Comparison of ENCODE assay signal across 21 cellular contexts in genomic region chr17:79617740-79618382, GRCh38. TPM values are rescaled to one million over a fixed set of nuclear protein-coding genes. Genes with fewer than 3 reads are reported as not detected.
A peak's percentile ranks its signal among the peaks of the same experiment; 100 is the strongest.
DNase-seq lines count a peak whose midpoint lies in the region; ATAC-seq, FAIRE-seq and TF ChIP-seq lines count a peak whose summit lies in the region.
"Had no signal": no experiment of that assay in that cellular context is flagged by ENCODE, and none has a peak within 500 bp of the region (broad histone marks: within the 10 kb centered on the region; RNA-seq: fewer than 3 reads in every experiment).

No MANE protein-coding gene starts in this region.

- 0 out of 2 replicates have a peak, but pooled peaks cover 3% of the 10 kb centered on the region for H3K23me2 ChIP-seq in H1 (ENCODE audit: low read depth, low read length)

- no peaks in the 10 kb centered on the region for H3K9me2 ChIP-seq in neural cell (ENCODE audit: insufficient read depth, low read length)

- ATAC-seq in heart left ventricle (no peak), heart right ventricle (no peak)
- ATAC-seq: activated T-cell treated with anti-CD3 and anti-CD28 coated beads, Interleukin-2, amount 50 U/mL, for 72 hours had no signal

- peak in 3 of 5 donors; percentile 12 to 37 (median 16) for DNase-seq in heart left ventricle
- no peak for DNase-seq in heart right ventricle
- DNase-seq in H1 (ENCODE audit: low read depth in 1 of 2, low spot score in 2 of 2) = no peak
- DNase-seq in type B pancreatic cell (ENCODE audit: extremely low spot score, unreplicated experiment) = peak; percentile 60
- DNase-seq in DMS114 treated with DMSO at 0.1 percent for 48 hours (lab: John Stamatoyannopoulos, UW; ENCODE audit: unreplicated experiment) = no peak
- no peak for DNase-seq in kidney glomerular epithelial cell (lab: John Stamatoyannopoulos, UW)
- DNase-seq in NCI-H1092 treated with DMSO at 0.1 percent for 48 hours (lab: John Stamatoyannopoulos, UW) = no peak
- DNase-seq: activated CD8-positive, alpha-beta memory T cell treated with anti-CD3 and anti-CD28 coated beads for 24 hours; activated T-cell treated with anti-CD3 and anti-CD28 coated beads, Interleukin-2, amount 50 U/mL, for 72 hours; C1 segment of cervical spinal cord; EL; HCEC 1CT; naive B cell; NCI-H2029; NCI-H510A; stimulated activated CD4-positive, alpha-beta T cell treated with anti-CD3 and anti-CD28 coated beads, Interleukin-15, amount 100 ng/mL, for 24 hours; substantia nigra had no signal

- no peak overlapping the region for H3K4me3 Mint-ChIP-seq in type B pancreatic cell
- H3K4me3 Mint-ChIP-seq: activated T-cell treated with anti-CD3 and anti-CD28 coated beads, Interleukin-2, amount 50 U/mL, for 72 hours; dendritic cell treated with granulocyte-macrophage colony-stimulating factor and Interleukin-4, amounts not matched to agents 40 ng/mL and 50 ng/mL, for 4 days had no signal

- H3K27me3 Mint-ChIP-seq in type B pancreatic cell = peaks cover 68% of the 10 kb centered on the region

- peaks cover 3 to 73% (median 24%) of the 10 kb centered on the region in 9 donors for H3K27me3 ChIP-seq in heart left ventricle
- peaks cover 0 to 86% (median 68%) of the 10 kb centered on the region in 7 donors for H3K27me3 ChIP-seq in heart right ventricle
- H3K27me3 ChIP-seq in H1 (replicated peaks in 1 of 4; ENCODE audit: control insufficient read depth in 3 of 4, extremely low read depth in 1 of 4, insufficient read depth in 3 of 4, low read length in 3 of 4) = peaks cover 0 to 6% (median 0%) of the 10 kb centered on the region in 4 experiments; a peak in 1 of 7 replicates
- H3K27me3 ChIP-seq in neural cell (ENCODE audit: insufficient read depth, low read depth, low read length) = no peaks in the 10 kb centered on the region

- H3K4me2 ChIP-seq in H1 (ENCODE audit: insufficient read depth in 1 of 2, low read depth in 2 of 2, low read length in 2 of 2) = no peak overlapping the region
- no peak overlapping the region for H3K4me2 ChIP-seq in neural cell (ENCODE audit: low read length)

- no peak overlapping the region for H2BK12ac ChIP-seq in H1 (ENCODE audit: low read depth, low read length)

- H3K36me3 ChIP-seq in heart left ventricle = no peaks in the 10 kb centered on the region
- H3K36me3 ChIP-seq in heart right ventricle = no peaks in the 10 kb centered on the region
- H3K36me3 ChIP-seq in H1 (ENCODE audit: control insufficient read depth in 2 of 4, insufficient read depth in 4 of 4, low read length in 3 of 4) = no peaks in the 10 kb centered on the region
- no peaks in the 10 kb centered on the region for H3K36me3 ChIP-seq in neural cell (ENCODE audit: insufficient read depth, low read length)
- H3K36me3 ChIP-seq: breast epithelium had no signal

- H3K4me3 ChIP-seq in heart left ventricle = no peak overlapping the region
- H3K4me3 ChIP-seq in heart right ventricle = no peak overlapping the region
- H3K4me3 ChIP-seq in H1 (ENCODE audit: extremely low read depth in 1 of 4, insufficient read depth in 2 of 4, low read depth in 3 of 4, low read length in 4 of 4) = no peak overlapping the region
- H3K4me3 ChIP-seq in neural cell (ENCODE audit: low read length) = peak overlapping the region; percentile 30

- no peak overlapping the region for H2AK5ac ChIP-seq in H1 (ENCODE audit: low read depth, low read length)

- CTCF ChIA-PET in H1 (lab: Charles Lee; ENCODE audit: partially characterized antibody) = interaction anchor here (0.7 to 1.3 kb wide), 4 partner anchors 15 to 180 kb away, joined by 3 to 5 read pairs (median 3); no protein-coding TSS in a partner anchor

- no peak overlapping the region for H2BK15ac ChIP-seq in H1 (ENCODE audit: low read length)

- POLR2A ChIA-PET in H1 (lab: Charles Lee; ENCODE audit: partially characterized antibody) = no interaction called here

- TF ChIP-seq POLR2A in heart left ventricle (IDR thresholded peaks at IDR 0.05) (no peak), H1 (IDR thresholded peaks at IDR 0.05; ENCODE audit: control extremely low read depth in 1 of 2, low read depth in 2 of 2, low read length in 2 of 2) (no peak)

- H2AFZ ChIP-seq in H1 (ENCODE audit: low read length) = no peak overlapping the region
- no peak overlapping the region for H2AFZ ChIP-seq in neural cell (ENCODE audit: low read depth, low read length)

- H2BK120ac ChIP-seq in H1 (replicated peaks; ENCODE audit: low read depth, low read length) = no peak overlapping the region

- intact Hi-C loops in heart left ventricle (cut with DNase I) (no loop called here), heart right ventricle (cut with DNase I) (no loop called here)

- no peak for TF ChIP-seq RAD21 in H1 (IDR thresholded peaks at IDR 0.05 in 1 of 2, conservative IDR thresholded peaks at IDR 0.05 in 1 of 2; ENCODE audit: low read depth in 2 of 2, low read length in 2 of 2)
- TF ChIP-seq RAD21 in neural cell (conservative IDR thresholded peaks at IDR 0.05) = no peak

- peaks cover 2 to 6% of the 10 kb centered on the region in 2 experiments for H4K20me1 ChIP-seq in H1 (replicated peaks in 1 of 2; ENCODE audit: control insufficient read depth in 1 of 2, insufficient read depth in 2 of 2, low read length in 2 of 2)
- no peaks in the 10 kb centered on the region for H4K20me1 ChIP-seq in neural cell (ENCODE audit: insufficient read depth)

- H3K36me3 Mint-ChIP-seq in type B pancreatic cell = no peaks in the 10 kb centered on the region
- H3K36me3 Mint-ChIP-seq: naive B cell had no signal

- H4K8ac ChIP-seq in H1 (ENCODE audit: extremely low read depth, insufficient read depth, low read length) = no peak overlapping the region

- WGBS in heart left ventricle, 4 donors = 75 to 79% (median 77%) methylated on average over 24 to 25 of the region's 25 CpGs
- WGBS in heart right ventricle, 2 donors = 75 to 76% methylated on average over 25 of the region's 25 CpGs
- WGBS in H1 (ENCODE audit: extremely low coverage in 1 of 2, insufficient coverage in 1 of 2, insufficient read length in 1 of 2, insufficient replicate concordance in 2 of 2, low coverage in 1 of 2, low lambda C conversion rate in 2 of 2, missing lambda C conversion rate in 1 of 2), 2 experiments = 88% methylated on average over 24 of the region's 25 CpGs; no CpG with 5 or more reads in 1 of the 2 experiments

- no peaks in the 10 kb centered on the region for H3K79me1 ChIP-seq in H1 (ENCODE audit: low read depth, low read length)

- H3K4me1 Mint-ChIP-seq in type B pancreatic cell (ENCODE audit: unreplicated experiment) = peaks cover 10% of the 10 kb centered on the region
- H3K4me1 Mint-ChIP-seq: naive B cell had no signal

- H3K4ac ChIP-seq in H1 (replicated peaks; ENCODE audit: insufficient read length, low read depth, low read length) = no peak overlapping the region

- TF ChIP-seq CTCF in heart left ventricle (IDR thresholded peaks at IDR 0.05) (no peak), heart right ventricle (IDR thresholded peaks at IDR 0.05) (no peak), H1 (IDR thresholded peaks at IDR 0.05; ENCODE audit: control extremely low read depth in 1 of 3, insufficient read depth in 1 of 3, low read depth in 1 of 3, low read length in 3 of 3) (no peak), neural cell (IDR thresholded peaks at IDR 0.05; ENCODE audit: poor library complexity, severe bottlenecking) (no peak), type B pancreatic cell (conservative IDR thresholded peaks at IDR 0.05) (no peak)

- H3K9me3 ChIP-seq in heart left ventricle (no peaks in the 10 kb centered on the region), heart right ventricle (no peaks in the 10 kb centered on the region), H1 (ENCODE audit: insufficient read depth in 2 of 2, low read depth in 1 of 2, low read length in 1 of 2) (peaks cover 3% of the 10 kb centered on the region in 2 experiments; a peak in 2 of 4 replicates), neural cell (ENCODE audit: low read length) (no peaks in the 10 kb centered on the region)
- H3K9me3 ChIP-seq: breast epithelium had no signal

- no peak overlapping the region for H3K18ac ChIP-seq in H1 (ENCODE audit: extremely low read depth, low read length)

- no peak overlapping the region for H3K56ac ChIP-seq in H1 (replicated peaks; ENCODE audit: insufficient read length, low read depth, low read length)

- no peak for FAIRE-seq in H1 (lab: Jason Lieb, UNC)

- no peaks in the 10 kb centered on the region for H3F3A ChIP-seq in neural cell (ENCODE audit: insufficient read depth, low read length, poor library complexity, severe bottlenecking)

- H3K9me3 Mint-ChIP-seq in type B pancreatic cell = no peaks in the 10 kb centered on the region
- H3K9me3 Mint-ChIP-seq: dendritic cell treated with granulocyte-macrophage colony-stimulating factor and Interleukin-4, amounts not matched to agents 40 ng/mL and 50 ng/mL, for 4 days had no signal

- H3K79me2 ChIP-seq in H1 (ENCODE audit: control insufficient read depth in 1 of 2, insufficient read depth in 2 of 2, low read length in 2 of 2) (no peaks in the 10 kb centered on the region), neural cell (replicated peaks; ENCODE audit: insufficient read depth, low read length) (no peaks in the 10 kb centered on the region)

- no peak overlapping the region for H3K23ac ChIP-seq in H1 (ENCODE audit: insufficient read length)

- H3K9ac ChIP-seq in H1 (replicated peaks in 1 of 4; ENCODE audit: extremely low read depth in 1 of 4, low read depth in 3 of 4, low read length in 3 of 4) (no peak overlapping the region), neural cell (ENCODE audit: low read length) (peak overlapping the region; percentile 42)

- H3K27ac Mint-ChIP-seq in type B pancreatic cell = no peak overlapping the region
- H3K27ac Mint-ChIP-seq: activated T-cell treated with anti-CD3 and anti-CD28 coated beads, Interleukin-2, amount 50 U/mL, for 72 hours; dendritic cell treated with granulocyte-macrophage colony-stimulating factor and Interleukin-4, amounts not matched to agents 40 ng/mL and 50 ng/mL, for 4 days had no signal

- H2BK5ac ChIP-seq in H1 (ENCODE audit: low read depth, low read length) = no peak overlapping the region

- no peak overlapping the region for H4K91ac ChIP-seq in H1 (replicated peaks; ENCODE audit: insufficient read length, low read length)

- H3K27ac ChIP-seq in heart left ventricle (no peak overlapping the region), heart right ventricle (no peak overlapping the region), H1 (ENCODE audit: low read depth, low read length) (no peak overlapping the region), neural cell (ENCODE audit: low read length) (peak overlapping the region; percentile 71)
- H3K27ac ChIP-seq: breast epithelium, RWPE1 had no signal

- no peak overlapping the region for H2BK20ac ChIP-seq in H1 (ENCODE audit: low read length)

- H3K4me1 ChIP-seq in heart left ventricle (no peaks in the 10 kb centered on the region), heart right ventricle (no peaks in the 10 kb centered on the region), H1 (replicated peaks in 1 of 4; ENCODE audit: control insufficient read depth in 3 of 4, insufficient read depth in 4 of 4, low read length in 3 of 4) (peaks cover 0 to 7% (median 1%) of the 10 kb centered on the region in 4 experiments; a peak in 4 of 7 replicates)
- H3K4me1 ChIP-seq: breast epithelium had no signal

- H4K5ac ChIP-seq in H1 (ENCODE audit: insufficient read length, low read depth, low read length) = no peak overlapping the region

- no peak overlapping the region for H3K14ac ChIP-seq in H1 (ENCODE audit: insufficient read length)

- TF ChIP-seq EP300 in H1 (IDR thresholded peaks at IDR 0.05; ENCODE audit: borderline replicate concordance in 1 of 2, low read depth in 2 of 2, low read length in 2 of 2) (no peak), neural cell (conservative IDR thresholded peaks at IDR 0.05; ENCODE audit: poor library complexity, severe bottlenecking) (no peak)

RNA-seq across cellular contexts. Expression of gene RBFOX3, which starts 7.0 kb away (rescaled TPM):
- not detected for total RNA-seq in heart left ventricle
- not detected for polyA plus RNA-seq in heart left ventricle
- not detected for total RNA-seq in heart right ventricle
- polyA plus RNA-seq in heart right ventricle = not detected
- 19.7 and 26.2 TPM in 2 replicates for total RNA-seq in H1 (2021; fragmentation: NEBNext Ultra II Directional; extraction: Animal tissue kit (Norgen Biotek cat#: 25700))
- 8.0 and 13.9 TPM in 2 replicates for polyA plus RNA-seq in H1 (2011; rRNA removed)
- polyA plus RNA-seq in H1 (2011; cell fraction: cytosol; rRNA removed) = 10.0 TPM
- 20.8 TPM for polyA plus RNA-seq in H1 (2011; cell fraction: nucleus; rRNA removed)
- 17.5 to 29.6 TPM (median 23.9 TPM) in 4 replicates for polyA plus RNA-seq in H1 (2012, experiment 1 of 2)
- polyA plus RNA-seq in H1 (2012, experiment 2 of 2) = 11.2 TPM
- 33.0 TPM for polyA plus RNA-seq in H1 (2013, experiment 1 of 2)
- polyA plus RNA-seq in H1 (2013, experiment 2 of 2) = 28.2 TPM
- 1.9 and 2.5 TPM in 2 replicates for polyA minus RNA-seq in H1 (2011; rRNA and poly(A)+ RNA removed)
- 6.4 TPM for polyA minus RNA-seq in H1 (2011; cell fraction: cytosol; rRNA and poly(A)+ RNA removed)
- 14.4 TPM for polyA minus RNA-seq in H1 (2011; cell fraction: nucleus; rRNA and poly(A)+ RNA removed)
- 6.6 and 8.6 TPM in 2 replicates for polyA plus RNA-seq in neural cell
- 4.1 and 6.4 TPM in 2 replicates for polyA minus RNA-seq in neural cell
- 1.6 and 2.0 TPM in 2 replicates for total RNA-seq in type B pancreatic cell (ENCODE audit: low replicate concordance)
- total RNA-seq: breast epithelium had no signal

Comparison
In these comparisons a context has a peak if more than half of its experiments do, and no peak if none do; other contexts are left out.
1. DNase-seq: peak in heart left ventricle (3 of 5) and type B pancreatic cell (single experiment); none in heart right ventricle (0 of 2), H1 (0 of 2), DMS114 treated with DMSO at 0.1 percent for 48 hours (single experiment), kidney glomerular epithelial cell (single experiment) and NCI-H1092 treated with DMSO at 0.1 percent for 48 hours (single experiment).